Comparison of ENCODE assay signal across 18 cellular contexts in genomic region chr4:113112341-113112978, GRCh38.
DNase-seq lines count a peak whose midpoint lies in the region; FAIRE-seq and TF ChIP-seq lines count a peak whose summit lies in the region.
"Had no signal": no experiment of that assay in that cellular context is flagged by ENCODE, and none has a peak within 500 bp of the region (broad histone marks: within the 10 kb centered on the region; RNA-seq: fewer than 3 reads in every experiment).

No MANE protein-coding gene starts in this region.

- H3K9ac ChIP-seq in Loucy (ENCODE audit: low read depth, low read length, poor library complexity, severe bottlenecking), result no peak overlapping the region
- no peak overlapping the region for H3K9ac ChIP-seq in neural progenitor cell
- H3K9ac ChIP-seq: BLaER1 had no signal

- H3K4me3 Mint-ChIP-seq in brain (no peak overlapping the region), nephron progenitor cell (peak overlapping the region; percentile 39), neural progenitor cell (no peak overlapping the region)
- H3K4me3 Mint-ChIP-seq: CD4-positive, alpha-beta memory T cell had no signal

- no peaks in the 10 kb centered on the region for H3K9me3 ChIP-seq in Loucy (ENCODE audit: insufficient read depth, low read depth, low read length)
- no peaks in the 10 kb centered on the region for H3K9me3 ChIP-seq in neural progenitor cell (ENCODE audit: low read depth)
- H3K9me3 ChIP-seq: BLaER1 had no signal

- H3K4me3 ChIP-seq in Loucy (ENCODE audit: low read length, poor library complexity, severe bottlenecking), result no peak overlapping the region
- H3K4me3 ChIP-seq in neural progenitor cell, result no peak overlapping the region
- H3K4me3 ChIP-seq: BLaER1 had no signal

- H3K27me3 ChIP-seq in Loucy (ENCODE audit: insufficient read depth, low read length, poor library complexity, severe bottlenecking) (no peaks in the 10 kb centered on the region), neural progenitor cell (no peaks in the 10 kb centered on the region)
- H3K27me3 ChIP-seq: BLaER1 had no signal

- H4K20me1 ChIP-seq in Loucy (ENCODE audit: insufficient read depth, low read length, poor library complexity, severe bottlenecking) (no peaks in the 10 kb centered on the region), neural progenitor cell (ENCODE audit: low read depth) (peaks cover 85% of the 10 kb centered on the region)
- H4K20me1 ChIP-seq: BLaER1 had no signal

- H3K36me3 ChIP-seq in Loucy (ENCODE audit: insufficient read depth, low read length), result no peaks in the 10 kb centered on the region
- no peaks in the 10 kb centered on the region for H3K36me3 ChIP-seq in neural progenitor cell
- H3K36me3 ChIP-seq: BLaER1 had no signal

- no peak overlapping the region for H3K27ac ChIP-seq in neural progenitor cell
- H3K27ac ChIP-seq: BLaER1 had no signal

- peak overlapping the region; percentile 20 for H3K4me2 ChIP-seq in Loucy (ENCODE audit: low read depth, low read length, poor library complexity, severe bottlenecking)
- no peak overlapping the region for H3K4me2 ChIP-seq in neural progenitor cell
- H3K4me2 ChIP-seq: BLaER1 had no signal

- H3K27me3 Mint-ChIP-seq in brain (no peaks in the 10 kb centered on the region), nephron progenitor cell (ENCODE audit: low read depth, poor library complexity) (no peaks in the 10 kb centered on the region), neural progenitor cell (ENCODE audit: insufficient read depth, low read depth) (no peaks in the 10 kb centered on the region)

- H3K27ac Mint-ChIP-seq in brain (peak overlapping the region in 3 of 5 experiments; percentile 6 to 20 (median 6)), nephron progenitor cell (peak overlapping the region; percentile 70), neural progenitor cell (no peak overlapping the region)
- H3K27ac Mint-ChIP-seq: CD4-positive, alpha-beta memory T cell had no signal

- no peak for TF ChIP-seq POLR2A in GM12892 (IDR thresholded peaks at IDR 0.05; ENCODE audit: low read depth, low read length)

- H3K9me2 ChIP-seq in Loucy (replicated peaks; ENCODE audit: low read depth, low read length), result no peaks in the 10 kb centered on the region

- FAIRE-seq in GM12892 (lab: Jason Lieb, UNC), result peak; percentile 38

- H3F3A ChIP-seq in Loucy (ENCODE audit: low read depth), result no peaks in the 10 kb centered on the region
- H3F3A ChIP-seq in neural progenitor cell (ENCODE audit: low read depth), result peaks cover 35% of the 10 kb centered on the region

- H3K4me1 Mint-ChIP-seq in brain, result peaks cover 78% of the 10 kb centered on the region
- peaks cover 90% of the 10 kb centered on the region for H3K4me1 Mint-ChIP-seq in nephron progenitor cell
- H3K4me1 Mint-ChIP-seq in neural progenitor cell, result peaks cover 43% of the 10 kb centered on the region
- H3K4me1 Mint-ChIP-seq: CD4-positive, alpha-beta memory T cell had no signal

- H3K9me3 Mint-ChIP-seq in brain (no peaks in the 10 kb centered on the region), nephron progenitor cell (no peaks in the 10 kb centered on the region), neural progenitor cell (no peaks in the 10 kb centered on the region)
- H3K9me3 Mint-ChIP-seq: CD4-positive, alpha-beta memory T cell had no signal

- H3K4me1 ChIP-seq in Loucy (ENCODE audit: insufficient read depth, low read length, poor library complexity, severe bottlenecking) (peaks cover 7% of the 10 kb centered on the region), neural progenitor cell (peaks cover 57% of the 10 kb centered on the region)
- H3K4me1 ChIP-seq: BLaER1 had no signal

- H2AFZ ChIP-seq in Loucy (ENCODE audit: low read length), result peak overlapping the region; percentile 10; the same call in 1 of the 2 replicates
- no peak overlapping the region for H2AFZ ChIP-seq in neural progenitor cell (replicated peaks)

- H3K36me3 Mint-ChIP-seq in brain, result no peaks in the 10 kb centered on the region
- no peaks in the 10 kb centered on the region for H3K36me3 Mint-ChIP-seq in nephron progenitor cell (ENCODE audit: low read depth)
- no peaks in the 10 kb centered on the region for H3K36me3 Mint-ChIP-seq in neural progenitor cell
- H3K36me3 Mint-ChIP-seq: CD4-positive, alpha-beta memory T cell had no signal

- TF ChIP-seq CTCF in Loucy (conservative IDR thresholded peaks at IDR 0.05; ENCODE audit: low read length), result no peak
- TF ChIP-seq CTCF in brain (conservative IDR thresholded peaks at IDR 0.05), result no peak
- no peak for TF ChIP-seq CTCF in nephron progenitor cell (IDR thresholded peaks at IDR 0.05)
- TF ChIP-seq CTCF in neural progenitor cell (IDR thresholded peaks at IDR 0.05), result no peak

- H3K79me2 ChIP-seq in Loucy (ENCODE audit: insufficient read depth, low read length) (no peaks in the 10 kb centered on the region), neural progenitor cell (ENCODE audit: low read depth) (peaks cover 18% of the 10 kb centered on the region)

- DNase-seq in GM12892 (ENCODE audit: insufficient read length), result no peak
- DNase-seq in nephron progenitor cell, result peak; percentile 6
- DNase-seq in activated T-cell treated with anti-CD3 and anti-CD28 coated beads, Interleukin-2, amount 50 U/mL, for 1 hour, result no peak
- DNase-seq in stimulated activated CD4-positive, alpha-beta T cell treated with anti-CD3 and anti-CD28 coated beads, Interleukin-12 subunit alpha, Interleukin-12 subunit beta, amount 100 ng/mL, for 4 hours, result no peak
- DNase-seq in neural progenitor cell (ENCODE audit: low spot score), result no peak
- DNase-seq: Calu3; CD4-positive, alpha-beta memory T cell; NCI-H1105 treated with DMSO at 0.1 percent for 48 hours; NCI-H1694; NCI-H2107; NCI-H510A; NCI-H774; PC-3; RPMI8226; SIG-M5 had no signal
